ENCODE assay signal across 8 cellular contexts in genomic region chr6:31270788-31271640, GRCh38. TPM values are rescaled to one million over a fixed set of nuclear protein-coding genes. Genes with fewer than 3 reads are reported as not detected.
A peak's percentile ranks its signal among the peaks of the same experiment; 100 is the strongest.
DNase-seq lines count a peak whose midpoint lies in the region; ATAC-seq, FAIRE-seq and TF ChIP-seq lines count a peak whose summit lies in the region.

No MANE protein-coding gene starts in this region.

- intact Hi-C loops in HepG2 (cut with micrococcal nuclease; ENCODE audit: unreplicated experiment): no loop called here

- H3K27ac ChIP-seq in HepG2 (ENCODE audit: extremely low read length, insufficient read depth, low read length): no peak overlapping the region

- H3K36me3 ChIP-seq in HepG2 (replicated peaks in 1 of 2; ENCODE audit: control insufficient read depth in 1 of 2, insufficient read depth in 2 of 2, low read length in 2 of 2): peaks cover 1 to 4% of the 10 kb centered on the region in 2 experiments; a peak in 1 of 5 replicates

- H4K20me1 ChIP-seq in HepG2 (ENCODE audit: insufficient read depth, low read length): no peaks in the 10 kb centered on the region

- DNase-seq in GM13977 (ENCODE audit: low spot score) (peak; percentile 17), choroid plexus epithelial cell (ENCODE audit: low read depth) (peak; percentile 48), HepG2 (ENCODE audit: low spot score) (no peak), NCI-H2171 (lab: John Stamatoyannopoulos, UW) (no peak), OCI-M2 (lab: John Stamatoyannopoulos, UW; ENCODE audit: unreplicated experiment) (no peak)
- peak; percentile 36 for DNase-seq in T-helper 2 cell treated with Interferon-gamma antibody and Interleukin-4, amounts not matched to agents 5 μg/mL and 100 μg/mL, for 36 hours (ENCODE audit: low spot score)
- DNase-seq in stimulated activated CD8-positive, alpha-beta memory T cell treated with anti-CD3 and anti-CD28 coated beads, Interleukin-12 subunit alpha, Interleukin-12 subunit beta, amount 100 ng/mL, for 1 hour (ENCODE audit: low read depth): peak; percentile 53

- H2AFZ ChIP-seq in HepG2 (ENCODE audit: low read length): no peak overlapping the region

- no peak for TF ChIP-seq POLR2A in HepG2 (IDR thresholded peaks at IDR 0.05; ENCODE audit: insufficient read depth in 1 of 2, low read depth in 2 of 2, low read length in 2 of 2)

- no peak for TF ChIP-seq EP300 in HepG2 (IDR thresholded peaks at IDR 0.05; ENCODE audit: low read depth in 2 of 2, low read length in 2 of 2)
- no peak for TF ChIP-seq EP300 in HepG2 (CRISPR knock-in tag; IDR thresholded peaks at IDR 0.05; ENCODE audit: borderline replicate concordance)

- H3K4me3 ChIP-seq in choroid plexus epithelial cell (ENCODE audit: low read depth, low read length): peak overlapping the region; percentile 71
- H3K4me3 ChIP-seq in HepG2 (replicated peaks in 1 of 3; ENCODE audit: insufficient read depth in 1 of 3, low read depth in 2 of 3, low read length in 3 of 3): peak overlapping the region; percentile 66 to 77 (median 69); a peak in 5 of 6 replicates

- H3K4me3 Mint-ChIP-seq in T-helper 2 cell treated with Interferon-gamma antibody and Interleukin-4, amounts not matched to agents 5 μg/mL and 100 μg/mL, for 36 hours: peak overlapping the region; percentile 97

- H3K79me2 ChIP-seq in HepG2 (ENCODE audit: insufficient read depth, low read length): no peaks in the 10 kb centered on the region

- POLR2A ChIA-PET in HepG2 (lab: Yijun Ruan, JAX): no interaction called here

- H3K4me1 ChIP-seq in HepG2 (ENCODE audit: insufficient read depth, low read length): peaks cover 9% of the 10 kb centered on the region

- no peak for TF ChIP-seq RAD21 in HepG2 (CRISPR knock-in tag; IDR thresholded peaks at IDR 0.05)

- CTCF ChIA-PET in HepG2 (lab: Yijun Ruan, JAX; ENCODE audit: low intra/inter-chr PET ratio, low total read pairs): no interaction called here

- H3K9ac ChIP-seq in HepG2 (ENCODE audit: insufficient read depth, low read depth, low read length): peak overlapping the region; percentile 65

- H3K27ac Mint-ChIP-seq in T-helper 2 cell treated with Interferon-gamma antibody and Interleukin-4, amounts not matched to agents 5 μg/mL and 100 μg/mL, for 36 hours: peak overlapping the region; percentile 98

- H3K4me1 Mint-ChIP-seq in T-helper 2 cell treated with Interferon-gamma antibody and Interleukin-4, amounts not matched to agents 5 μg/mL and 100 μg/mL, for 36 hours (ENCODE audit: low read depth): peaks cover 46% of the 10 kb centered on the region

- WGBS in HepG2 (ENCODE audit: low lambda C conversion rate): 66% methylated on average over 41 of the region's 62 CpGs

- peaks cover 8% of the 10 kb centered on the region for H3K27me3 Mint-ChIP-seq in T-helper 2 cell treated with Interferon-gamma antibody and Interleukin-4, amounts not matched to agents 5 μg/mL and 100 μg/mL, for 36 hours (ENCODE audit: low read depth)

- no peaks in the 10 kb centered on the region for H3K9me3 Mint-ChIP-seq in T-helper 2 cell treated with Interferon-gamma antibody and Interleukin-4, amounts not matched to agents 5 μg/mL and 100 μg/mL, for 36 hours

- no peak for TF ChIP-seq CTCF in GM13977 (IDR thresholded peaks at IDR 0.05; ENCODE audit: extremely low read depth, insufficient read depth, missing control alignments)
- no peak for TF ChIP-seq CTCF in choroid plexus epithelial cell (conservative IDR thresholded peaks at IDR 0.05; ENCODE audit: low read depth, low read length)
- TF ChIP-seq CTCF in HepG2 (CRISPR knock-in tag; IDR thresholded peaks at IDR 0.05): no peak

- in situ Hi-C loops in GM13977 (cut with MboI; ENCODE audit: low pct_unique_long_range_greater_than_20kb, low sequenced_read_pairs, unreplicated experiment) (no loop called here), HepG2 (cut with HindIII; ENCODE audit: extremely low pct_ligation_motif_present, low pct_unique_long_range_greater_than_20kb) (no loop called here)

- H3K36me3 Mint-ChIP-seq in T-helper 2 cell treated with Interferon-gamma antibody and Interleukin-4, amounts not matched to agents 5 μg/mL and 100 μg/mL, for 36 hours (ENCODE audit: low read depth): peaks cover 47% of the 10 kb centered on the region

- no peaks in the 10 kb centered on the region for H3K9me3 ChIP-seq in HepG2 (ENCODE audit: low read length)

- no TSS peak for BruUV-seq in HepG2 (replicated peaks; lab: Mats Ljungman, UMichigan)

- H3K27me3 ChIP-seq in HepG2 (ENCODE audit: control insufficient read depth in 1 of 2, insufficient read depth in 2 of 2, low read length in 2 of 2): peaks cover 0 to 3% of the 10 kb centered on the region in 2 experiments; a peak in 2 of 5 replicates

- ATAC-seq in HG03045 (IDR thresholded peaks at IDR 0.05; ENCODE audit: unreplicated experiment): peak; percentile 28
- ATAC-seq in HepG2: peak; percentile 31

- peak overlapping the region; percentile 90 for H3K4me2 ChIP-seq in HepG2 (ENCODE audit: low read depth, low read length)

- FAIRE-seq in HepG2 (lab: Jason Lieb, UNC): no peak

TF ChIP-seq in HepG2, 621 proteins besides CTCF, POLR2A, EP300 and RAD21:
- TF ChIP-seq RARG (CRISPR knock-in tag; IDR thresholded peaks at IDR 0.05; ENCODE audit: low read depth) (no peak), ZBTB33 (CRISPR knock-in tag; IDR thresholded peaks at IDR 0.05) (peak; percentile 19; the same call in 1 of the 2 replicates)

RNA-seq across cellular contexts. Expression of gene HLA-C, which starts 0.9 kb away (rescaled TPM):
- total RNA-seq in HepG2 (2016; rRNA removed; fragmentation: Illumina TruSeq; extraction: Trizol): 31.5 and 77.1 TPM in 2 replicates
- 11.1 and 11.4 TPM in 2 replicates for total RNA-seq in HepG2 (2016; cell fraction: cytosol; rRNA removed; fragmentation: Illumina TruSeq; extraction: Trizol; ENCODE audit: low read depth)
- total RNA-seq in HepG2 (2016; cell fraction: insoluble cytoplasmic fraction; rRNA removed; fragmentation: Illumina TruSeq; extraction: Trizol): 29.3 and 79.5 TPM in 2 replicates
- total RNA-seq in HepG2 (2016; cell fraction: membrane; rRNA removed; fragmentation: Illumina TruSeq; extraction: Trizol): 16.7 and 18.2 TPM in 2 replicates
- total RNA-seq in HepG2 (2016; cell fraction: nucleus; rRNA removed; fragmentation: Illumina TruSeq; extraction: Trizol): 75.7 and 83.6 TPM in 2 replicates
- polyA plus RNA-seq in HepG2 (2011; rRNA removed): 155 and 225 TPM in 2 replicates
- polyA plus RNA-seq in HepG2 (2011; cell fraction: cytosol; rRNA removed): 132 and 177 TPM in 2 replicates
- 166 and 204 TPM in 2 replicates for polyA plus RNA-seq in HepG2 (2011; cell fraction: nucleus; rRNA removed)
- 152 and 161 TPM in 2 replicates for polyA plus RNA-seq in HepG2 (2012)
- polyA plus RNA-seq in HepG2 (2016; cell fraction: cytosol; fragmentation: Illumina TruSeq; extraction: Trizol; ENCODE audit: low read depth): 19.1 and 20.4 TPM in 2 replicates
- 51.5 and 53.3 TPM in 2 replicates for polyA plus RNA-seq in HepG2 (2016; cell fraction: insoluble cytoplasmic fraction; fragmentation: Illumina TruSeq; extraction: Trizol; ENCODE audit: low read depth)
- polyA plus RNA-seq in HepG2 (2016; cell fraction: membrane; fragmentation: Illumina TruSeq; extraction: Trizol; ENCODE audit: low read depth): 19.8 and 20.8 TPM in 2 replicates
- polyA plus RNA-seq in HepG2 (2016; cell fraction: nucleus; fragmentation: Illumina TruSeq; extraction: Trizol; ENCODE audit: insufficient read depth, low read depth): 190 and 201 TPM in 2 replicates
- 121 and 159 TPM in 2 replicates for polyA minus RNA-seq in HepG2 (2011; rRNA and poly(A)+ RNA removed; ENCODE audit: low replicate concordance)
- polyA minus RNA-seq in HepG2 (2011; cell fraction: cytosol; rRNA and poly(A)+ RNA removed): 53.4 and 67.8 TPM in 2 replicates
- 20.1 and 26.0 TPM in 2 replicates for polyA minus RNA-seq in HepG2 (2011; cell fraction: nucleus; rRNA and poly(A)+ RNA removed)

Comparison
In these comparisons a context has a peak if more than half of its experiments do, and no peak if none do; other contexts are left out.
1. DNase-seq: peak in GM13977 (single experiment), T-helper 2 cell treated with Interferon-gamma antibody and Interleukin-4, amounts not matched to agents 5 μg/mL and 100 μg/mL, for 36 hours (single experiment), choroid plexus epithelial cell (single experiment) and stimulated activated CD8-positive, alpha-beta memory T cell treated with anti-CD3 and anti-CD28 coated beads, Interleukin-12 subunit alpha, Interleukin-12 subunit beta, amount 100 ng/mL, for 1 hour (single experiment); none in HepG2 (single experiment), NCI-H2171 (single experiment) and OCI-M2 (single experiment).